9 cellular contexts compared by ENCODE assay signal in genomic region chr2:230202430-230203109, GRCh38. TPM values are rescaled to one million over a fixed set of nuclear protein-coding genes. Genes with fewer than 3 reads are reported as not detected.
DNase-seq lines count a peak whose midpoint lies in the region; ATAC-seq and TF ChIP-seq lines count a peak whose summit lies in the region.
"Had no signal": no experiment of that assay in that cellular context is flagged by ENCODE, and none has a peak within 500 bp of the region (broad histone marks: within the 10 kb centered on the region; RNA-seq: fewer than 3 reads in every experiment).

No MANE protein-coding gene starts in this region.

- CTCF ChIA-PET in Calu3 (lab: Charles Lee) = no interaction called here

- H3K4me3 Mint-ChIP-seq in T-helper 1 cell treated with Interleukin-12 subunit alpha and Interleukin-12 subunit beta and Interleukin-4 antibody, amounts not matched to agents 30 μg/mL and 1 μg/mL, for 36 hours = no peak overlapping the region
- no peak overlapping the region for H3K4me3 Mint-ChIP-seq in Calu3 (ENCODE audit: low read depth, unreplicated experiment)

- peak; percentile 26 for DNase-seq in stimulated activated naive CD4-positive, alpha-beta T cell treated with Interleukin-2 at 50 U/mL for 16 hours (lab: John Stamatoyannopoulos, UW)
- no peak for DNase-seq in stimulated activated naive CD4-positive, alpha-beta T cell (lab: John Stamatoyannopoulos, UW)
- DNase-seq in GM19240 (ENCODE audit: insufficient read length, low spot score) = no peak
- no peak for DNase-seq in NCI-H2107 (lab: John Stamatoyannopoulos, UW)
- DNase-seq in Calu3 = no peak
- DNase-seq in DMS 273 (lab: John Stamatoyannopoulos, UW; ENCODE audit: unreplicated experiment) = no peak

- intact Hi-C loops in Calu3 (cut with micrococcal nuclease; ENCODE audit: unreplicated experiment) = no loop called here

- peak; percentile 54 for ATAC-seq in HG02885 (IDR thresholded peaks at IDR 0.05; ENCODE audit: poor library complexity, unreplicated experiment)

- H3K4me1 Mint-ChIP-seq in T-helper 1 cell treated with Interleukin-12 subunit alpha and Interleukin-12 subunit beta and Interleukin-4 antibody, amounts not matched to agents 30 μg/mL and 1 μg/mL, for 36 hours (ENCODE audit: low read depth) = peaks cover 19% of the 10 kb centered on the region
- peaks cover 17% of the 10 kb centered on the region for H3K4me1 Mint-ChIP-seq in Calu3 (ENCODE audit: low read depth, unreplicated experiment)

- peaks cover 71% of the 10 kb centered on the region for H3K36me3 Mint-ChIP-seq in T-helper 1 cell treated with Interleukin-12 subunit alpha and Interleukin-12 subunit beta and Interleukin-4 antibody, amounts not matched to agents 30 μg/mL and 1 μg/mL, for 36 hours (ENCODE audit: low read depth)
- peaks cover 10% of the 10 kb centered on the region for H3K36me3 Mint-ChIP-seq in Calu3 (ENCODE audit: insufficient read depth, unreplicated experiment)

- H3K27ac Mint-ChIP-seq in T-helper 1 cell treated with Interleukin-12 subunit alpha and Interleukin-12 subunit beta and Interleukin-4 antibody, amounts not matched to agents 30 μg/mL and 1 μg/mL, for 36 hours = peak overlapping the region; percentile 47
- no peak overlapping the region for H3K27ac Mint-ChIP-seq in Calu3 (ENCODE audit: unreplicated experiment)

- no TSS peak for BruUV-seq in Calu3 (replicated peaks; lab: Mats Ljungman, UMichigan)

- H3K27me3 Mint-ChIP-seq in T-helper 1 cell treated with Interleukin-12 subunit alpha and Interleukin-12 subunit beta and Interleukin-4 antibody, amounts not matched to agents 30 μg/mL and 1 μg/mL, for 36 hours (ENCODE audit: low read depth) = no peaks in the 10 kb centered on the region
- no peaks in the 10 kb centered on the region for H3K27me3 Mint-ChIP-seq in Calu3 (ENCODE audit: unreplicated experiment)

- H3K9me3 Mint-ChIP-seq in T-helper 1 cell treated with Interleukin-12 subunit alpha and Interleukin-12 subunit beta and Interleukin-4 antibody, amounts not matched to agents 30 μg/mL and 1 μg/mL, for 36 hours = no peaks in the 10 kb centered on the region
- peaks cover 2% of the 10 kb centered on the region for H3K9me3 Mint-ChIP-seq in Calu3 (ENCODE audit: low read depth, unreplicated experiment)

- no peak for TF ChIP-seq CTCF in Calu3 (IDR thresholded peaks at IDR 0.05; ENCODE audit: unreplicated experiment)

RNA-seq across cellular contexts. Expression of gene SP110, which starts 17.2 kb away (rescaled TPM):
- 56.7 and 107 TPM in 2 replicates for total RNA-seq in Calu3 (2022)

RNA-seq across cellular contexts. Expression of gene SP140, which starts 23.0 kb away (rescaled TPM):
- 10.9 and 13.0 TPM in 2 replicates for total RNA-seq in Calu3 (2022)
- total RNA-seq: Caco-2 had no signal
